Comparison of ENCODE assay signal across 14 cellular contexts in the genomic region with DNA sequence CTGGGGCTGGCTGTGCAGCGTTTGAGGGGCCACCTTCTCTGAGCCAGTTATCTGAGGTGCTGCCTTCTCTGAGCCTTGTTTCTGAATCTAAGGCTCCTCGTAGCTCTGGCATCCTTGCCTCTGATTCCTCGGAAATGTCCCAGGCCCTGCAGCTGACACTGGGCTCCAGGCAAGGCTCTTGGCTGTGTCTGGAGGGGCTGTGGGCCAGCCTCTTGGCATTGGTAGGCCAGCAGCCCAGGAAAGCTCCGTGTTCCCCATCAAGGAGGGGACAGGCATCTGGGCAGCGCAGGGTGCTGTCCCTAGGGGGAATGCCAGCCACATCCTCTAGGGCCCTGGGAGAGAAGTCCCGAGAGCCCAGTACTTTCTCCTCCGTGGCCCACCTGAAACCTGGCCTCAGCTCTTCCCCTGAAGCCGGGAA. TPM values are rescaled to one million over a fixed set of nuclear protein-coding genes. Genes with fewer than 3 reads are reported as not detected.
DNase-seq lines count a peak whose midpoint lies in the region; ATAC-seq and TF ChIP-seq lines count a peak whose summit lies in the region.
"Had no signal": no experiment of that assay in that cellular context is flagged by ENCODE, and none has a peak within 500 bp of the region (broad histone marks: within the 10 kb centered on the region; RNA-seq: fewer than 3 reads in every experiment).

No MANE protein-coding gene starts in this region.

- H3K27ac ChIP-seq in ACC112 (ENCODE audit: low read depth, low read length) (peak overlapping the region; percentile 92), SJSA1 (peak overlapping the region; percentile 81), foreskin keratinocyte (peak overlapping the region; percentile 94), SJCRH30 (no peak overlapping the region)
- H3K27ac ChIP-seq in effector memory CD4-positive, alpha-beta T cell (ENCODE audit: insufficient read depth, low read length, poor library complexity, severe bottlenecking) = no peak overlapping the region

- DNase-seq in SJSA1 (ENCODE audit: low read depth in 1 of 2, low spot score in 2 of 2) = peak in 1 of 2 experiments; percentile 42
- DNase-seq in foreskin keratinocyte = no peak
- peak; percentile 51 for DNase-seq in sciatic nerve (ENCODE audit: low spot score)
- DNase-seq in activated naive CD4-positive, alpha-beta T cell treated with anti-CD3 and anti-CD28 coated beads, Interleukin-2, amount 10 ng/mL, durations not matched to agents 7 days and 5 days = no peak
- DNase-seq in Calu3 = no peak
- no peak for DNase-seq in effector memory CD4-positive, alpha-beta T cell
- DNase-seq in SJCRH30 = no peak
- DNase-seq: COR-L47, immature natural killer cell, KG1, NCI-H1417 had no signal

- H3K27me3 Mint-ChIP-seq in activated naive CD4-positive, alpha-beta T cell treated with anti-CD3 and anti-CD28 coated beads, Interleukin-2, amount 10 ng/mL, durations not matched to agents 7 days and 5 days = peaks cover 73% of the 10 kb centered on the region
- no peaks in the 10 kb centered on the region for H3K27me3 Mint-ChIP-seq in Calu3 (ENCODE audit: unreplicated experiment)

- intact Hi-C loops in sciatic nerve (cut with DNase I) (loop anchor here (10.0 kb wide), 1 partner anchor 822 kb away; no protein-coding TSS in a partner anchor), Calu3 (cut with micrococcal nuclease; ENCODE audit: unreplicated experiment) (no loop called here)

- H3K4me1 Mint-ChIP-seq in activated naive CD4-positive, alpha-beta T cell treated with anti-CD3 and anti-CD28 coated beads, Interleukin-2, amount 10 ng/mL, durations not matched to agents 7 days and 5 days = peaks cover 37% of the 10 kb centered on the region
- H3K4me1 Mint-ChIP-seq in Calu3 (ENCODE audit: low read depth, unreplicated experiment) = peaks cover 45% of the 10 kb centered on the region

- H3K27me3 ChIP-seq in ACC112 (ENCODE audit: insufficient read depth, low read length) (no peaks in the 10 kb centered on the region), SJSA1 (replicated peaks) (no peaks in the 10 kb centered on the region), foreskin keratinocyte (no peaks in the 10 kb centered on the region), SJCRH30 (no peaks in the 10 kb centered on the region; the same call in 1 of the 2 replicates)
- no peaks in the 10 kb centered on the region for H3K27me3 ChIP-seq in effector memory CD4-positive, alpha-beta T cell (replicated peaks; ENCODE audit: control insufficient read depth, insufficient read depth, low read length, poor library complexity, severe bottlenecking)

- H3K9me3 Mint-ChIP-seq in activated naive CD4-positive, alpha-beta T cell treated with anti-CD3 and anti-CD28 coated beads, Interleukin-2, amount 10 ng/mL, durations not matched to agents 7 days and 5 days = no peaks in the 10 kb centered on the region
- H3K9me3 Mint-ChIP-seq in Calu3 (ENCODE audit: low read depth, unreplicated experiment) = no peaks in the 10 kb centered on the region
- H3K9me3 Mint-ChIP-seq: activated naive CD4-positive, alpha-beta T cell treated with anti-CD3 and anti-CD28 coated beads, Interleukin-2, amount 50 U/mL, for 72 hours; immature natural killer cell; mesothelial cell of epicardium had no signal

- ATAC-seq in foreskin keratinocyte = no peak
- no peak for ATAC-seq in sciatic nerve
- ATAC-seq: activated naive CD4-positive, alpha-beta T cell treated with anti-CD3 and anti-CD28 coated beads, Interleukin-2, amount 50 U/mL, for 72 hours had no signal

- H3K4me1 ChIP-seq in ACC112 (ENCODE audit: control insufficient read depth, insufficient read depth, low read length, unreplicated experiment) (peaks cover 43% of the 10 kb centered on the region), SJSA1 (replicated peaks) (peaks cover 47% of the 10 kb centered on the region), foreskin keratinocyte (peaks cover 30% of the 10 kb centered on the region), SJCRH30 (peaks cover 14% of the 10 kb centered on the region)
- peaks cover 36% of the 10 kb centered on the region for H3K4me1 ChIP-seq in effector memory CD4-positive, alpha-beta T cell (ENCODE audit: control insufficient read depth, insufficient read depth, low read length, poor library complexity, severe bottlenecking)

- H2AFZ ChIP-seq in ACC112 (ENCODE audit: low read length, unreplicated experiment) = no peak overlapping the region

- H3K79me2 ChIP-seq in ACC112 (ENCODE audit: control insufficient read depth, insufficient read depth, low read length, unreplicated experiment) = no peaks in the 10 kb centered on the region

- H3K9me3 ChIP-seq in SJSA1 (replicated peaks) (0 out of 2 replicates have a peak, but pooled peaks cover 3% of the 10 kb centered on the region), SJCRH30 (replicated peaks) (no peaks in the 10 kb centered on the region)
- H3K9me3 ChIP-seq in effector memory CD4-positive, alpha-beta T cell (ENCODE audit: control insufficient read depth, low read length) = no peaks in the 10 kb centered on the region

- H3K4me3 Mint-ChIP-seq in activated naive CD4-positive, alpha-beta T cell treated with anti-CD3 and anti-CD28 coated beads, Interleukin-2, amount 10 ng/mL, durations not matched to agents 7 days and 5 days = no peak overlapping the region
- H3K4me3 Mint-ChIP-seq in Calu3 (ENCODE audit: low read depth, unreplicated experiment) = no peak overlapping the region
- H3K4me3 Mint-ChIP-seq: immature natural killer cell, mesothelial cell of epicardium had no signal

- H3K36me3 ChIP-seq in ACC112 (ENCODE audit: insufficient read depth, low read length) = no peaks in the 10 kb centered on the region
- H3K36me3 ChIP-seq in SJSA1 = no peaks in the 10 kb centered on the region
- no peaks in the 10 kb centered on the region for H3K36me3 ChIP-seq in effector memory CD4-positive, alpha-beta T cell (ENCODE audit: control insufficient read depth, insufficient read depth, low read length)
- H3K36me3 ChIP-seq in SJCRH30 = no peaks in the 10 kb centered on the region

- no TSS peak for BruUV-seq in Calu3 (replicated peaks; lab: Mats Ljungman, UMichigan)

- TF ChIP-seq CTCF in foreskin keratinocyte (conservative IDR thresholded peaks at IDR 0.05) = no peak
- no peak for TF ChIP-seq CTCF in Calu3 (IDR thresholded peaks at IDR 0.05; ENCODE audit: unreplicated experiment)

- no peak overlapping the region for H3K4me3 ChIP-seq in ACC112 (ENCODE audit: low read depth, low read length)
- H3K4me3 ChIP-seq in SJSA1 = no peak overlapping the region
- H3K4me3 ChIP-seq in effector memory CD4-positive, alpha-beta T cell (ENCODE audit: insufficient read depth, low read depth, low read length, poor library complexity, severe bottlenecking) = no peak overlapping the region
- H3K4me3 ChIP-seq in SJCRH30 = no peak overlapping the region

- CTCF ChIA-PET in activated naive CD4-positive, alpha-beta T cell treated with anti-CD3 and anti-CD28 coated beads, Interleukin-2, amount 10 ng/mL, durations not matched to agents 7 days and 5 days (lab: Charles Lee) = interaction anchor here (4.6 to 7.2 kb wide), 2 partner anchors 12 to 14 kb away, joined by 35 to 63 read pairs; no protein-coding TSS in a partner anchor
- CTCF ChIA-PET in Calu3 (lab: Charles Lee) = no interaction called here

- peaks cover 1% of the 10 kb centered on the region for H3K36me3 Mint-ChIP-seq in activated naive CD4-positive, alpha-beta T cell treated with anti-CD3 and anti-CD28 coated beads, Interleukin-2, amount 10 ng/mL, durations not matched to agents 7 days and 5 days
- peaks cover 11% of the 10 kb centered on the region for H3K36me3 Mint-ChIP-seq in Calu3 (ENCODE audit: insufficient read depth, unreplicated experiment)
- H3K36me3 Mint-ChIP-seq: activated naive CD4-positive, alpha-beta T cell treated with anti-CD3 and anti-CD28 coated beads, Interleukin-2, amount 50 U/mL, for 72 hours; immature natural killer cell; mesothelial cell of epicardium had no signal

- H3K27ac Mint-ChIP-seq in activated naive CD4-positive, alpha-beta T cell treated with anti-CD3 and anti-CD28 coated beads, Interleukin-2, amount 10 ng/mL, durations not matched to agents 7 days and 5 days = no peak overlapping the region
- H3K27ac Mint-ChIP-seq in Calu3 (ENCODE audit: unreplicated experiment) = no peak overlapping the region
- H3K27ac Mint-ChIP-seq: activated naive CD4-positive, alpha-beta T cell treated with anti-CD3 and anti-CD28 coated beads, Interleukin-2, amount 50 U/mL, for 72 hours had no signal

RNA-seq across cellular contexts. Expression of a gene that starts 40.7 kb away (rescaled TPM):
- total RNA-seq in SJSA1 (2014; rRNA removed; shearing (Covaris generic)) = 35.6 and 73.8 TPM in 2 replicates
- 25.4 and 37.4 TPM in 2 replicates for total RNA-seq in foreskin keratinocyte
- 9.7 and 10.9 TPM in 2 replicates for polyA plus RNA-seq in foreskin keratinocyte
- total RNA-seq in sciatic nerve = 26.1 TPM
- 17.8 and 23.0 TPM in 2 replicates for total RNA-seq in Calu3 (2022)
- total RNA-seq in SJCRH30 (2014; rRNA removed; shearing (Covaris generic)) = 27.6 and 40.5 TPM in 2 replicates

Comparison
In these comparisons a context has a peak if more than half of its experiments do, and no peak if none do; other contexts are left out.
1. H3K27ac ChIP-seq: peak in ACC112 (single experiment), SJSA1 (single experiment) and foreskin keratinocyte (single experiment); none in effector memory CD4-positive, alpha-beta T cell (single experiment) and SJCRH30 (single experiment).